16 cellular contexts compared by ENCODE assay signal in genomic region chr7:112005205-112005604, GRCh38.
DNase-seq lines count a peak whose midpoint lies in the region; ATAC-seq, FAIRE-seq and TF ChIP-seq lines count a peak whose summit lies in the region.
"Had no signal": no experiment of that assay in that cellular context is flagged by ENCODE, and none has a peak within 500 bp of the region (broad histone marks: within the 10 kb centered on the region; RNA-seq: fewer than 3 reads in every experiment).

No MANE protein-coding gene starts in this region.

- TF ChIP-seq POLR2A in A549 (IDR thresholded peaks at IDR 0.05; ENCODE audit: low read length) (no peak), HepG2 (IDR thresholded peaks at IDR 0.05; ENCODE audit: insufficient read depth in 1 of 2, low read depth in 2 of 2, low read length in 2 of 2) (no peak)

- no peaks in the 10 kb centered on the region for H3K27me3 Mint-ChIP-seq in nephron (ENCODE audit: low read depth)
- H3K27me3 Mint-ChIP-seq: CD4-positive, CD25-positive, alpha-beta regulatory T cell had no signal

- H3K27ac Mint-ChIP-seq in nephron: peak overlapping the region in 2 of 3 experiments; percentile 28 to 51
- H3K27ac Mint-ChIP-seq: CD4-positive, CD25-positive, alpha-beta regulatory T cell; H9 had no signal

- H3K36me3 ChIP-seq in HepG2 (replicated peaks in 1 of 2; ENCODE audit: control insufficient read depth in 1 of 2, insufficient read depth in 2 of 2, low read length in 2 of 2) (no peaks in the 10 kb centered on the region; a peak in 1 of 5 replicates), OCI-LY7 (ENCODE audit: insufficient read depth, low read length) (no peaks in the 10 kb centered on the region), osteoblast (ENCODE audit: insufficient read depth, low read length) (no peaks in the 10 kb centered on the region)

- H3K4me1 Mint-ChIP-seq in nephron: peaks cover 17% of the 10 kb centered on the region
- H3K4me1 Mint-ChIP-seq: CD4-positive, CD25-positive, alpha-beta regulatory T cell; GM23338; H9 had no signal

- no peaks in the 10 kb centered on the region for H3K36me3 Mint-ChIP-seq in nephron (ENCODE audit: low read depth)
- H3K36me3 Mint-ChIP-seq: CD4-positive, CD25-positive, alpha-beta regulatory T cell had no signal

- no peak for TF ChIP-seq RAD21 in A549 (conservative IDR thresholded peaks at IDR 0.05 in 1 of 2, IDR thresholded peaks at IDR 0.05 in 1 of 2)
- TF ChIP-seq RAD21 in HepG2 (CRISPR knock-in tag; IDR thresholded peaks at IDR 0.05): no peak

- no peaks in the 10 kb centered on the region for H3K9me2 ChIP-seq in OCI-LY7 (ENCODE audit: insufficient read depth, low read length)

- in situ Hi-C loops in HepG2 (cut with HindIII; ENCODE audit: extremely low pct_ligation_motif_present, low pct_unique_long_range_greater_than_20kb): no loop called here

- H4K20me1 ChIP-seq in HepG2 (ENCODE audit: insufficient read depth, low read length): peaks cover 7% of the 10 kb centered on the region; the same call in 1 of the 2 replicates
- no peaks in the 10 kb centered on the region for H4K20me1 ChIP-seq in OCI-LY7 (ENCODE audit: insufficient read depth, low read length)
- H4K20me1 ChIP-seq in osteoblast (ENCODE audit: insufficient read depth, low read length): no peaks in the 10 kb centered on the region

- H3K27ac ChIP-seq in A549 (peak overlapping the region in 1 of 2 experiments; percentile 45; a peak in 2 of 6 replicates), dorsolateral prefrontal cortex (peak overlapping the region in 44 of 59 donors; percentile 0 to 72 (median 41)), HepG2 (ENCODE audit: extremely low read length, insufficient read depth, low read length) (no peak overlapping the region), OCI-LY7 (ENCODE audit: low read depth, low read length, poor library complexity, severe bottlenecking) (no peak overlapping the region), osteoblast (ENCODE audit: low read depth, low read length) (no peak overlapping the region)
- H3K27ac ChIP-seq: 22Rv1; BLaER1 treated with 17β-estradiol and CSF1 and Interleukin-3, amounts not matched to agents 10 nM and 100 nM had no signal

- no peak overlapping the region for H2AFZ ChIP-seq in HepG2 (ENCODE audit: low read length)
- no peak overlapping the region for H2AFZ ChIP-seq in OCI-LY7 (ENCODE audit: low read length)
- no peak overlapping the region for H2AFZ ChIP-seq in osteoblast (ENCODE audit: low read length)
- H2AFZ ChIP-seq: GM23338 had no signal

- ATAC-seq in A549 (no peak), HepG2 (no peak)
- ATAC-seq: GM12878, GM23338 had no signal

- H3K9me3 Mint-ChIP-seq in nephron: no peaks in the 10 kb centered on the region
- H3K9me3 Mint-ChIP-seq: CD4-positive, CD25-positive, alpha-beta regulatory T cell; GM23338; H9 had no signal

- H3K4me2 ChIP-seq in A549 (no peak overlapping the region), HepG2 (ENCODE audit: low read depth, low read length) (no peak overlapping the region), OCI-LY7 (ENCODE audit: low read length) (no peak overlapping the region), osteoblast (ENCODE audit: insufficient read depth, low read length) (no peak overlapping the region)
- H3K4me2 ChIP-seq: GM23338 had no signal

- H3K4me3 ChIP-seq in A549 (no peak overlapping the region), dorsolateral prefrontal cortex (no peak overlapping the region), HepG2 (replicated peaks in 1 of 3; ENCODE audit: insufficient read depth in 1 of 3, low read depth in 2 of 3, low read length in 3 of 3) (no peak overlapping the region), OCI-LY7 (ENCODE audit: low read depth, low read length, poor library complexity, severe bottlenecking) (no peak overlapping the region), osteoblast (ENCODE audit: insufficient read depth, low read length) (no peak overlapping the region)
- H3K4me3 ChIP-seq: BLaER1 treated with 17β-estradiol and CSF1 and Interleukin-3, amounts not matched to agents 10 nM and 100 nM; GM12878; GM23338 had no signal

- BruUV-seq in HepG2 (replicated peaks; lab: Mats Ljungman, UMichigan) (no TSS peak), OCI-LY7 (replicated peaks; lab: Mats Ljungman, UMichigan) (no TSS peak)

- H3K9me3 ChIP-seq in A549: no peaks in the 10 kb centered on the region
- no peaks in the 10 kb centered on the region for H3K9me3 ChIP-seq in HepG2 (ENCODE audit: low read length)
- no peaks in the 10 kb centered on the region for H3K9me3 ChIP-seq in OCI-LY7 (ENCODE audit: low read length)
- no peaks in the 10 kb centered on the region for H3K9me3 ChIP-seq in osteoblast (ENCODE audit: low read depth, low read length)
- H3K9me3 ChIP-seq: BLaER1 treated with 17β-estradiol and CSF1 and Interleukin-3, amounts not matched to agents 10 nM and 100 nM had no signal

- CTCF ChIA-PET in A549 (lab: Yijun Ruan, JAX) (no interaction called here), HepG2 (lab: Yijun Ruan, JAX; ENCODE audit: low intra/inter-chr PET ratio, low total read pairs) (no interaction called here), OCI-LY7 (lab: Charles Lee; ENCODE audit: unreplicated experiment) (no interaction called here)

- no peak overlapping the region for H3K9ac ChIP-seq in HepG2 (ENCODE audit: insufficient read depth, low read depth, low read length)
- H3K9ac ChIP-seq: BLaER1 treated with 17β-estradiol and CSF1 and Interleukin-3, amounts not matched to agents 10 nM and 100 nM had no signal

- H3K4me1 ChIP-seq in A549 (peaks cover 42% of the 10 kb centered on the region), HepG2 (ENCODE audit: insufficient read depth, low read length) (peaks cover 26% of the 10 kb centered on the region), OCI-LY7 (ENCODE audit: insufficient read depth, low read length, poor library complexity, severe bottlenecking) (no peaks in the 10 kb centered on the region), osteoblast (ENCODE audit: insufficient read depth, low read length) (peaks cover 10% of the 10 kb centered on the region)

- H3K79me2 ChIP-seq in HepG2 (ENCODE audit: insufficient read depth, low read length): no peaks in the 10 kb centered on the region
- no peaks in the 10 kb centered on the region for H3K79me2 ChIP-seq in OCI-LY7 (ENCODE audit: insufficient read depth, low read depth, low read length)
- no peaks in the 10 kb centered on the region for H3K79me2 ChIP-seq in osteoblast (ENCODE audit: insufficient read depth, low read length)

- no peak for TF ChIP-seq EP300 in A549 (IDR thresholded peaks at IDR 0.05)
- no peak for TF ChIP-seq EP300 in HepG2 (IDR thresholded peaks at IDR 0.05; ENCODE audit: low read depth in 2 of 2, low read length in 2 of 2)
- no peak for TF ChIP-seq EP300 in HepG2 (CRISPR knock-in tag; IDR thresholded peaks at IDR 0.05; ENCODE audit: borderline replicate concordance)

- no peak overlapping the region for H3K4me3 Mint-ChIP-seq in nephron
- H3K4me3 Mint-ChIP-seq: CD4-positive, CD25-positive, alpha-beta regulatory T cell; GM23338; H9 had no signal

- FAIRE-seq in A549 (lab: Jason Lieb, UNC) (peak; percentile 54), HepG2 (lab: Jason Lieb, UNC) (no peak)
- FAIRE-seq: GM12878, GM18507, HTR-8/SVneo had no signal

- intact Hi-C loops in dorsolateral prefrontal cortex (cut with DNase I) (loop anchor here (2.0 to 10.0 kb wide), 2 partner anchors 74 to 200 kb away; partner anchors contain the start of genes DOCK4 (in 1 of the 2) and ZNF277 (in 1 of the 2)), HepG2 (cut with micrococcal nuclease; ENCODE audit: unreplicated experiment) (loop anchor here (10.0 kb wide), 1 partner anchor 200 kb away; the partner anchor contains the start of genes DOCK4 and ZNF277), OCI-LY7 (cut with micrococcal nuclease; ENCODE audit: unreplicated experiment) (no loop called here)

- 76% methylated on average over 1 of the region's 1 CpG for WGBS in A549 (ENCODE audit: missing lambda C conversion rate)
- WGBS in HepG2 (ENCODE audit: low lambda C conversion rate): 83% methylated on average over 1 of the region's 1 CpG

- H3K27me3 ChIP-seq in dorsolateral prefrontal cortex (no peaks in the 10 kb centered on the region), HepG2 (ENCODE audit: control insufficient read depth in 1 of 2, insufficient read depth in 2 of 2, low read length in 2 of 2) (no peaks in the 10 kb centered on the region), osteoblast (ENCODE audit: insufficient read depth, low read length) (no peaks in the 10 kb centered on the region)
- H3K27me3 ChIP-seq: BLaER1 treated with 17β-estradiol and CSF1 and Interleukin-3, amounts not matched to agents 10 nM and 100 nM had no signal

- no peak for TF ChIP-seq CTCF in A549 (IDR thresholded peaks at IDR 0.05)
- TF ChIP-seq CTCF in dorsolateral prefrontal cortex (IDR thresholded peaks at IDR 0.05 in 54 of 56, conservative IDR thresholded peaks at IDR 0.05 in 2 of 56; ENCODE audit: low read depth in 1 of 56, partially characterized antibody in 56 of 56): no peak
- no peak for TF ChIP-seq CTCF in HepG2 (CRISPR knock-in tag; IDR thresholded peaks at IDR 0.05)
- no peak for TF ChIP-seq CTCF in nephron (IDR thresholded peaks at IDR 0.05; ENCODE audit: unreplicated experiment in 3 of 3)
- TF ChIP-seq CTCF in OCI-LY7 (conservative IDR thresholded peaks at IDR 0.05; ENCODE audit: low read length): no peak
- TF ChIP-seq CTCF in osteoblast (IDR thresholded peaks at IDR 0.05; ENCODE audit: extremely low read depth, low read depth, low read length): no peak

- no peak for DNase-seq in A549 (ENCODE audit: low read depth in 1 of 2, low spot score in 1 of 2)
- DNase-seq in dorsolateral prefrontal cortex: no peak
- no peak for DNase-seq in HepG2 (ENCODE audit: low spot score)
- no peak for DNase-seq in OCI-LY7 (ENCODE audit: low spot score)
- no peak for DNase-seq in osteoblast (ENCODE audit: insufficient read length, low spot score, missing footprints)
- DNase-seq in AG08396 (ENCODE audit: low spot score): no peak
- DNase-seq: CD4-positive, CD25-positive, alpha-beta regulatory T cell; DMS 273 treated with DMSO at 0.1 percent for 48 hours; H9 had no signal

- POLR2A ChIA-PET in A549 (lab: Yijun Ruan, JAX): no interaction called here
- POLR2A ChIA-PET in HepG2 (lab: Yijun Ruan, JAX): no interaction called here
- POLR2A ChIA-PET in OCI-LY7 (lab: Charles Lee): no interaction called here

TF ChIP-seq in A549, 52 proteins besides CTCF, POLR2A, EP300 and RAD21:
- TF ChIP-seq ZFP36 (IDR thresholded peaks at IDR 0.05; ENCODE audit: borderline replicate concordance, partially characterized antibody) (no peak), MYC (IDR thresholded peaks at IDR 0.05; ENCODE audit: borderline replicate concordance, low read length) (no peak), JUNB (IDR thresholded peaks at IDR 0.05) (no peak)

TF ChIP-seq in HepG2, 621 proteins besides CTCF, POLR2A, EP300 and RAD21:
- TF ChIP-seq ZNF790 (CRISPR knock-in tag; IDR thresholded peaks at IDR 0.05; ENCODE audit: borderline replicate concordance): no peak
- no peak for TF ChIP-seq LCORL (IDR thresholded peaks at IDR 0.05)
- 0 out of 2 replicates have a peak, but pooled peaks have one; percentile 22 for TF ChIP-seq LCORL (CRISPR knock-in tag; IDR thresholded peaks at IDR 0.05)

Comparison
In these comparisons a context has a peak if more than half of its experiments do, and no peak if none do; other contexts are left out.
1. H3K27ac ChIP-seq: peak in dorsolateral prefrontal cortex (44 of 59); none in HepG2 (single experiment), OCI-LY7 (single experiment) and osteoblast (single experiment).